In the genomic region with DNA sequence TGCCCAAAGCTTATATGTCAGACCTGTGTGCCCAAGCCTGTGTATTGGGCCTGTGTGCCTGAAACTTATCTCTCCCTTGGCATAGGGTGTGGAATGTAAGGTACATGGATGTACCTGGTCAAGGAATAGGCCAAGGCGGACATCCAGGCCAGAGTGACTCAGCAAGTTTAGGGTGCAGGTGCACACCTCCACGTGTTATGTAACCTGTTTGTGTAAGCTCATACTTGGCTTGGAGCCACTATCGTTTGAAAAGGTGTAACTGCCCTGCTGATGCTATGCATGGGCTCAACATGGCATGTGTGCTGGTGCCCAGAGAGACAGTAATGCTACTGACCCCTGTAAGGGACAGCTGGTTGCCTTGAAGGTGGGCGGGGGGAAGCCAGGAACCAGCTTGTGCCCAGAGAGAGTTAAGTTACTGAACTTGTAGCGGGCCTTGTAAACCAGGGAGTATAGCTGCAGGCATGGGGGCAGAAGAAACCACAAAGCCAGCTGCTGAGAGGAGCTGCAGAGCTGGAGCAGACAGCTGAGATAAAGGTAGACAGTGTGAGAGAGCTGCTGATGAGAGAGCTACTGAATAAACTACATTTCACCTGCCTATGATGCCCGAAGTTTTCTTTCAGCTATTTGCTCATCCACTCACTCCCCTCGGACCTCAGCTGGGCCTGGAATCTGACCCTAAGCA, we compare ENCODE assay signal across 19 cellular contexts.
"Had no signal": no experiment of that assay in that cellular context is flagged by ENCODE, and none has a peak within 500 bp of the region (broad histone marks: within the 10 kb centered on the region; RNA-seq: fewer than 3 reads in every experiment).

No MANE protein-coding gene starts in this region.

- H3K27me3 Mint-ChIP-seq: activated CD4-positive, alpha-beta memory T cell treated with anti-CD3 and anti-CD28 coated beads, Interleukin-2, amount 10 ng/mL, durations not matched to agents 7 days and 5 days; activated CD4-positive, alpha-beta T cell treated with anti-CD3 and anti-CD28 coated beads for 36 hours; activated naive CD8-positive, alpha-beta T cell treated with anti-CD3 and anti-CD28 coated beads, Interleukin-2, amount 10 ng/mL, durations not matched to agents 7 days and 5 days; naive thymus-derived CD8-positive, alpha-beta T cell; type B pancreatic cell had no signal

- H3K4me3 Mint-ChIP-seq: activated CD4-positive, alpha-beta memory T cell treated with anti-CD3 and anti-CD28 coated beads, Interleukin-2, amount 10 ng/mL, durations not matched to agents 7 days and 5 days; activated CD4-positive, alpha-beta T cell treated with anti-CD3 and anti-CD28 coated beads for 36 hours; activated naive CD8-positive, alpha-beta T cell treated with anti-CD3 and anti-CD28 coated beads, Interleukin-2, amount 10 ng/mL, durations not matched to agents 7 days and 5 days; naive thymus-derived CD8-positive, alpha-beta T cell; type B pancreatic cell had no signal

- DNase-seq: activated CD4-positive, alpha-beta memory T cell treated with anti-CD3 and anti-CD28 coated beads, Interleukin-2, amount 10 ng/mL, durations not matched to agents 7 days and 5 days; activated CD4-positive, alpha-beta T cell treated with anti-CD3 and anti-CD28 coated beads for 36 hours; activated gamma-delta T cell; activated naive CD8-positive, alpha-beta T cell treated with anti-CD3 and anti-CD28 coated beads, Interleukin-2, amount 10 ng/mL, durations not matched to agents 7 days and 5 days; activated T-cell treated with anti-CD3 and anti-CD28 coated beads, Interleukin-2, amount 50 U/mL, for 48 hours; anterior cingulate cortex; esophagus squamous epithelium; foreskin fibroblast; glutamatergic neuron; left colon; mammary epithelial cell; naive thymus-derived CD8-positive, alpha-beta T cell; stimulated activated CD4-positive, alpha-beta T cell treated with anti-CD3 and anti-CD28 coated beads, Interleukin-12 subunit alpha, Interleukin-12 subunit beta, amount 100 ng/mL, for 4 hours; stimulated activated naive CD8-positive, alpha-beta T cell treated with anti-CD3 and anti-CD28 coated beads, Interleukin-15, Interleukin-2, amounts not matched to agents 100 U/mL and 50 U/mL, for 24 hours had no signal

- H3K4me1 ChIP-seq: esophagus squamous epithelium, prostate gland, suprapubic skin had no signal

- H3K9me3 Mint-ChIP-seq: type B pancreatic cell had no signal

- H3K36me3 Mint-ChIP-seq: activated naive CD8-positive, alpha-beta T cell treated with anti-CD3 and anti-CD28 coated beads, Interleukin-2, amount 10 ng/mL, durations not matched to agents 7 days and 5 days; naive thymus-derived CD8-positive, alpha-beta T cell; type B pancreatic cell had no signal

- H3K27me3 ChIP-seq: esophagus squamous epithelium, suprapubic skin had no signal

- H3K4me1 Mint-ChIP-seq: activated CD4-positive, alpha-beta memory T cell treated with anti-CD3 and anti-CD28 coated beads, Interleukin-2, amount 10 ng/mL, durations not matched to agents 7 days and 5 days; activated CD4-positive, alpha-beta T cell treated with anti-CD3 and anti-CD28 coated beads for 36 hours; activated naive CD8-positive, alpha-beta T cell treated with anti-CD3 and anti-CD28 coated beads, Interleukin-2, amount 10 ng/mL, durations not matched to agents 7 days and 5 days; naive thymus-derived CD8-positive, alpha-beta T cell had no signal

- H3K27ac ChIP-seq: esophagus squamous epithelium, prostate gland, suprapubic skin, VCaP had no signal

- ATAC-seq: activated CD4-positive, alpha-beta T cell treated with anti-CD3 and anti-CD28 coated beads for 36 hours; left colon; naive thymus-derived CD8-positive, alpha-beta T cell; sciatic nerve; stimulated activated naive CD8-positive, alpha-beta T cell treated with anti-CD3 and anti-CD28 coated beads, Interleukin-15, Interleukin-2, amounts not matched to agents 100 U/mL and 50 U/mL, for 24 hours had no signal

- H3K36me3 ChIP-seq: esophagus squamous epithelium, prostate gland, suprapubic skin had no signal

- H3K27ac Mint-ChIP-seq: activated CD4-positive, alpha-beta memory T cell treated with anti-CD3 and anti-CD28 coated beads, Interleukin-2, amount 10 ng/mL, durations not matched to agents 7 days and 5 days; activated CD4-positive, alpha-beta T cell treated with anti-CD3 and anti-CD28 coated beads for 36 hours; activated naive CD8-positive, alpha-beta T cell treated with anti-CD3 and anti-CD28 coated beads, Interleukin-2, amount 10 ng/mL, durations not matched to agents 7 days and 5 days; naive thymus-derived CD8-positive, alpha-beta T cell; type B pancreatic cell had no signal

- H3K9me3 ChIP-seq: esophagus squamous epithelium, prostate gland, suprapubic skin had no signal

- H3K4me3 ChIP-seq: esophagus squamous epithelium, prostate gland, suprapubic skin had no signal
